Comparison of ENCODE assay signal across 1 cellular context in genomic region chr1:63922848-63923247, GRCh38.
TF ChIP-seq lines count a peak whose summit lies in the region.

No MANE protein-coding gene starts in this region.

TF ChIP-seq in A549, 52 proteins besides CTCF, POLR2A, EP300 and RAD21 (continued from another document):
- TF ChIP-seq MYC (IDR thresholded peaks at IDR 0.05; ENCODE audit: borderline replicate concordance, low read length) (no peak), HEYL (CRISPR knock-in tag; IDR thresholded peaks at IDR 0.05) (no peak), ATOH8 (CRISPR knock-in tag; IDR thresholded peaks at IDR 0.05; ENCODE audit: low read depth) (no peak), CEBPB (IDR thresholded peaks at IDR 0.05) (no peak), CHD4 (IDR thresholded peaks at IDR 0.05; ENCODE audit: borderline replicate concordance) (no peak), E2F6 (IDR thresholded peaks at IDR 0.05; ENCODE audit: borderline replicate concordance, low read depth) (no peak), NR3C1 (IDR thresholded peaks at IDR 0.05) (no peak), HMGXB4 (CRISPR knock-in tag; IDR thresholded peaks at IDR 0.05; ENCODE audit: borderline replicate concordance) (no peak), ZFP36 (IDR thresholded peaks at IDR 0.05; ENCODE audit: borderline replicate concordance, partially characterized antibody) (no peak), GATA3 (IDR thresholded peaks at IDR 0.05; ENCODE audit: borderline replicate concordance) (no peak), HOXB5 (CRISPR knock-in tag; IDR thresholded peaks at IDR 0.05) (no peak), HOXA7 (CRISPR knock-in tag; IDR thresholded peaks at IDR 0.05) (no peak)
